Comparison of ENCODE assay signal across 19 cellular contexts in the genomic region with DNA sequence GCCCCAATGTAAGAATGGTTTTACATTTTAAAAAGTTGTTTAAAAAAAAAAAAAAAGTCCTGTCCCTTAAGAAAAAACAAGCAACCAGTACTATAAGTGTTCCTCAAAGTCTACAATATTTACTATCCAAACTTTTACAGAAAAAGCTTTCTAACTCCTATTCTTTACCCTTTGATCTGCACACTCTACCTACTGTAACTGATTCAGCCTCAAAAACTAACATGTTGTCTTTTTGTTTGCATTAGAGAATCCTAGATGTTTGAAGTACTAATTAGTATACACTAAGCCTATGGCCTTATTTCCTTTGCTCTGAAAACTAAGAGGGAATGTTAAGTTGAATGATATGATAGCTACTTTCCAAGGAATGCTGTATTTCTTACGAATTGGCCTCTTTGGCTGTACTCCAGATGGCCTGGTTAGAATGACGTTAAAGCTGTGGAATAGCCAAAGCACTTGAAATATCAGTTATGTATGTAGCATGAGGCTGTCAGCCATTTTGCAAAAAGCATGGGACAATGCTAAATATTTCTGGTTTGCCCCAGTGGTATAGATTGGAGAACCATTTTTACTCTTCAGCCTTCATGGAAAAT.
DNase-seq lines count a peak whose midpoint lies in the region; ATAC-seq and TF ChIP-seq lines count a peak whose summit lies in the region.
"Had no signal": no experiment of that assay in that cellular context is flagged by ENCODE, and none has a peak within 500 bp of the region (broad histone marks: within the 10 kb centered on the region; RNA-seq: fewer than 3 reads in every experiment).

No MANE protein-coding gene starts in this region.

- H3K4me1 Mint-ChIP-seq in activated CD8-positive, alpha-beta T cell treated with anti-CD3 and anti-CD28 coated beads, Interleukin-2, amount 10 ng/mL, durations not matched to agents 7 days and 5 days (ENCODE audit: low read depth): no peaks in the 10 kb centered on the region

- H3K4me3 Mint-ChIP-seq in activated CD8-positive, alpha-beta T cell treated with anti-CD3 and anti-CD28 coated beads, Interleukin-2, amount 10 ng/mL, durations not matched to agents 7 days and 5 days: no peak overlapping the region
- H3K4me3 Mint-ChIP-seq: naive thymus-derived CD8-positive, alpha-beta T cell had no signal

- CTCF ChIA-PET in activated CD8-positive, alpha-beta T cell treated with anti-CD3 and anti-CD28 coated beads, Interleukin-2, amount 10 ng/mL, durations not matched to agents 7 days and 5 days (lab: Charles Lee): no interaction called here

- H3K36me3 Mint-ChIP-seq in activated CD8-positive, alpha-beta T cell treated with anti-CD3 and anti-CD28 coated beads, Interleukin-2, amount 10 ng/mL, durations not matched to agents 7 days and 5 days (ENCODE audit: low read depth): peaks cover 3% of the 10 kb centered on the region

- H3K27me3 Mint-ChIP-seq in activated CD8-positive, alpha-beta T cell treated with anti-CD3 and anti-CD28 coated beads, Interleukin-2, amount 10 ng/mL, durations not matched to agents 7 days and 5 days (ENCODE audit: low read depth): no peaks in the 10 kb centered on the region
- H3K27me3 Mint-ChIP-seq: naive thymus-derived CD8-positive, alpha-beta T cell had no signal

- peak; percentile 41 for DNase-seq in EL
- DNase-seq in NCI-H69 (lab: John Stamatoyannopoulos, UW): peak; percentile 11
- DNase-seq in fibroblast of gingiva (ENCODE audit: low read depth): peak; percentile 66
- DNase-seq in non-pigmented ciliary epithelial cell (ENCODE audit: low read depth): peak; percentile 31
- no peak for DNase-seq in activated CD8-positive, alpha-beta T cell treated with anti-CD3 and anti-CD28 coated beads, Interleukin-2, amount 10 ng/mL, durations not matched to agents 7 days and 5 days
- DNase-seq in middle frontal gyrus (ENCODE audit: extremely low spot score, low spot score): no peak
- DNase-seq in GM10266 (ENCODE audit: extremely low spot score): no peak
- DNase-seq in MV-4-11 (lab: John Stamatoyannopoulos, UW): no peak
- DNase-seq: activated naive CD4-positive, alpha-beta T cell treated with Interleukin-2 at 50 U/mL for 16 hours; body of pancreas; C1 segment of cervical spinal cord; heart left ventricle; islet precursor cell; mammary epithelial cell; naive thymus-derived CD8-positive, alpha-beta T cell; NCI-H146; NCI-H345; small intestine; stimulated activated CD4-positive, alpha-beta T cell treated with anti-CD3 and anti-CD28 coated beads, Interleukin-4, amount 100 ng/mL, for 24 hours had no signal

- POLR2A ChIA-PET in activated CD8-positive, alpha-beta T cell treated with anti-CD3 and anti-CD28 coated beads, Interleukin-2, amount 10 ng/mL, durations not matched to agents 7 days and 5 days (lab: Charles Lee): no interaction called here

- no peak overlapping the region for H3K27ac Mint-ChIP-seq in activated CD8-positive, alpha-beta T cell treated with anti-CD3 and anti-CD28 coated beads, Interleukin-2, amount 10 ng/mL, durations not matched to agents 7 days and 5 days
- H3K27ac Mint-ChIP-seq: naive thymus-derived CD8-positive, alpha-beta T cell had no signal

- no peak for TF ChIP-seq CTCF in GM10266 (IDR thresholded peaks at IDR 0.05; ENCODE audit: control insufficient read depth, insufficient read depth, low read depth, missing control alignments)

- no peak for ATAC-seq in activated CD8-positive, alpha-beta T cell treated with anti-CD3 and anti-CD28 coated beads, Interleukin-2, amount 10 ng/mL, durations not matched to agents 7 days and 5 days
- ATAC-seq: body of pancreas; heart left ventricle; naive thymus-derived CD8-positive, alpha-beta T cell had no signal

- no peaks in the 10 kb centered on the region for H3K9me3 Mint-ChIP-seq in activated CD8-positive, alpha-beta T cell treated with anti-CD3 and anti-CD28 coated beads, Interleukin-2, amount 10 ng/mL, durations not matched to agents 7 days and 5 days (ENCODE audit: insufficient read depth)
- H3K9me3 Mint-ChIP-seq: naive thymus-derived CD8-positive, alpha-beta T cell had no signal

Comparison
In these comparisons a context has a peak if more than half of its experiments do, and no peak if none do; other contexts are left out.
1. DNase-seq: peak in EL (single experiment), NCI-H69 (single experiment), fibroblast of gingiva (single experiment) and non-pigmented ciliary epithelial cell (single experiment); none in activated CD8-positive, alpha-beta T cell treated with anti-CD3 and anti-CD28 coated beads, Interleukin-2, amount 10 ng/mL, durations not matched to agents 7 days and 5 days (single experiment), middle frontal gyrus (single experiment), GM10266 (single experiment) and MV-4-11 (single experiment).